ENCODE assay signal across 17 cellular contexts in the genomic region with DNA sequence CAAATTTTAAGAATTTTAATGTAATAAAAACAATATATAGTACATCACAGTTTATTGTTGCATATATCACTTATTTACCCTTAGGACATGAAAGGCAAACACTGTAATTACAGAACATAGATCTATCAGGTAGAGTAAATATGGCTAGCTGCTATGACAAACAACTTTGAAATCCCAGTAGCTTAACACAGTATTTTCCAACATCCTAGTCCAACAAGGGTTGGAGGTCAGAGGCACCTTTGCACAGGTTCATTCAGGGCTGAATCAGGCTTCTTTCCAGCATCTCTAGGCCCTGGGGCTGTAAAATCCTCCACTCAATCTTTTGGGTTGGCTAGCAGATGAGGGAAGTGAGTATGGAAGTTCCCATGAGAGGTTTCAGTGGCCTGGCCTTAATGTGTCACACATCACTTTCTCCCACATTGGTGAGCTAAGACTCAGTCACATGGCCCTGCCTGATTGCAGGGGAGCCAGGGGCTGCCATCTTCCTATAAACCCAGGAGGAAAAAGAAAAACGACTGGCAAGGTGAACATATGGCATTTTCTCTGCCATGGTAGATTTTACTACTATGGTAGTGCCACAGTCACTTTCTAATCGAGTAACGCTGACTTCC. TPM values are rescaled to one million over a fixed set of nuclear protein-coding genes. Genes with fewer than 3 reads are reported as not detected.
DNase-seq lines count a peak whose midpoint lies in the region; ATAC-seq and TF ChIP-seq lines count a peak whose summit lies in the region.
"Had no signal": no experiment of that assay in that cellular context is flagged by ENCODE, and none has a peak within 500 bp of the region (broad histone marks: within the 10 kb centered on the region; RNA-seq: fewer than 3 reads in every experiment).

No MANE protein-coding gene starts in this region.

- H3K27ac ChIP-seq in colonic mucosa = no peak overlapping the region
- H3K27ac ChIP-seq: esophagus squamous epithelium, RWPE1, vagina, WERI-Rb-1 had no signal

- DNase-seq in activated T-cell treated with anti-CD3 and anti-CD28 coated beads, Interleukin-2, amount 50 U/mL, for 24 hours = no peak
- DNase-seq in activated T-cell treated with anti-CD3 and anti-CD28 coated beads, Interleukin-2, amount 50 U/mL, for 1 hour = no peak
- peak; percentile 3 to 4 for DNase-seq in stimulated activated CD8-positive, alpha-beta memory T cell treated with anti-CD3 and anti-CD28 coated beads, Interleukin-15, amount 100 ng/mL, for 48 hours (ENCODE audit: low read depth in 2 of 2)
- DNase-seq in colonic mucosa = no peak
- no peak for DNase-seq in activated CD8-positive, alpha-beta memory T cell treated with anti-CD3 and anti-CD28 coated beads, Interleukin-2, amount 50 U/mL, for 4 hours
- DNase-seq: CD8-positive, alpha-beta memory T cell; EL; esophagus squamous epithelium; glutamatergic neuron; NCI-H1417 treated with DMSO at 0.1 percent for 48 hours; small intestine; WERI-Rb-1 had no signal

- no peaks in the 10 kb centered on the region for H3K27me3 ChIP-seq in colonic mucosa
- H3K27me3 ChIP-seq: esophagus squamous epithelium, vagina had no signal

- peaks cover 17% of the 10 kb centered on the region for H3K4me1 Mint-ChIP-seq in activated T-cell treated with anti-CD3 and anti-CD28 coated beads, Interleukin-2, amount 50 U/mL, for 24 hours (ENCODE audit: low read depth)
- H3K4me1 Mint-ChIP-seq: CD8-positive, alpha-beta memory T cell had no signal

- H3K9ac ChIP-seq in colonic mucosa (ENCODE audit: low read depth in 2 of 2, low read length in 2 of 2) = no peak overlapping the region

- H3K9me3 Mint-ChIP-seq in activated T-cell treated with anti-CD3 and anti-CD28 coated beads, Interleukin-2, amount 50 U/mL, for 24 hours = no peaks in the 10 kb centered on the region
- H3K9me3 Mint-ChIP-seq: CD8-positive, alpha-beta memory T cell had no signal

- no peak for TF ChIP-seq CTCF in colonic mucosa (IDR thresholded peaks at IDR 0.05)

- H3K36me3 Mint-ChIP-seq in activated T-cell treated with anti-CD3 and anti-CD28 coated beads, Interleukin-2, amount 50 U/mL, for 24 hours (ENCODE audit: low read depth) = peaks cover 72% of the 10 kb centered on the region

- H3K4me1 ChIP-seq in colonic mucosa = no peaks in the 10 kb centered on the region
- H3K4me1 ChIP-seq: esophagus squamous epithelium, vagina had no signal

- no peaks in the 10 kb centered on the region for H3K27me3 Mint-ChIP-seq in activated T-cell treated with anti-CD3 and anti-CD28 coated beads, Interleukin-2, amount 50 U/mL, for 24 hours
- H3K27me3 Mint-ChIP-seq: CD8-positive, alpha-beta memory T cell had no signal

- no peak overlapping the region for H3K4me3 ChIP-seq in colonic mucosa
- H3K4me3 ChIP-seq: esophagus squamous epithelium, vagina had no signal

- H3K27ac Mint-ChIP-seq in activated T-cell treated with anti-CD3 and anti-CD28 coated beads, Interleukin-2, amount 50 U/mL, for 24 hours = peak overlapping the region; percentile 52

- H3K9me3 ChIP-seq in colonic mucosa = no peaks in the 10 kb centered on the region
- H3K9me3 ChIP-seq: esophagus squamous epithelium, vagina had no signal

- intact Hi-C loops in colonic mucosa (cut with DNase I) = no loop called here

- no peak overlapping the region for H3K4me3 Mint-ChIP-seq in activated T-cell treated with anti-CD3 and anti-CD28 coated beads, Interleukin-2, amount 50 U/mL, for 24 hours
- H3K4me3 Mint-ChIP-seq: CD8-positive, alpha-beta memory T cell had no signal

- H3K36me3 ChIP-seq in colonic mucosa = no peaks in the 10 kb centered on the region
- H3K36me3 ChIP-seq: vagina, WERI-Rb-1 had no signal

- ATAC-seq in GM19372 (IDR thresholded peaks at IDR 0.05; ENCODE audit: low read depth, unreplicated experiment) = peak; percentile 68
- peak; percentile 73 for ATAC-seq in HG03460 (IDR thresholded peaks at IDR 0.05; ENCODE audit: unreplicated experiment)
- ATAC-seq in HG03521 (IDR thresholded peaks at IDR 0.05; ENCODE audit: unreplicated experiment) = no peak

RNA-seq across cellular contexts. Expression of gene HERC6, which starts 32.9 kb away (rescaled TPM):
- total RNA-seq in colonic mucosa = 1 to 10 TPM; 6.2 to 6.3 TPM

RNA-seq across cellular contexts. Expression of gene HERC5, which starts 45.3 kb away (rescaled TPM):
- 1 to 10 TPM in 1 of 2 donors, under 1 TPM in 1; 0.79 to 1.4 TPM for total RNA-seq in colonic mucosa

Comparison
In these comparisons a context has a peak if more than half of its experiments do, and no peak if none do; other contexts are left out.
1. DNase-seq: peak in stimulated activated CD8-positive, alpha-beta memory T cell treated with anti-CD3 and anti-CD28 coated beads, Interleukin-15, amount 100 ng/mL, for 48 hours (2 of 2); none in activated T-cell treated with anti-CD3 and anti-CD28 coated beads, Interleukin-2, amount 50 U/mL, for 24 hours (single experiment), activated T-cell treated with anti-CD3 and anti-CD28 coated beads, Interleukin-2, amount 50 U/mL, for 1 hour (single experiment), colonic mucosa (single experiment) and activated CD8-positive, alpha-beta memory T cell treated with anti-CD3 and anti-CD28 coated beads, Interleukin-2, amount 50 U/mL, for 4 hours (single experiment).